19 cellular contexts compared by ENCODE assay signal in genomic region chr16:89600956-89601355, GRCh38. TPM values are rescaled to one million over a fixed set of nuclear protein-coding genes. Genes with fewer than 3 reads are reported as not detected.
"Had no signal": no experiment of that assay in that cellular context is flagged by ENCODE, and none has a peak within 500 bp of the region (broad histone marks: within the 10 kb centered on the region; RNA-seq: fewer than 3 reads in every experiment).

No MANE protein-coding gene starts in this region.

- H3K27me3 ChIP-seq: cardiac muscle cell, ovary, upper lobe of left lung had no signal

- H3K27me3 Mint-ChIP-seq: stimulated activated naive CD8-positive, alpha-beta T cell treated with anti-CD3 and anti-CD28 coated beads, Interleukin-15, Interleukin-2, amounts not matched to agents 100 ng/mL and 50 ng/mL, for 24 hours had no signal

- H3K9me3 Mint-ChIP-seq: activated naive CD4-positive, alpha-beta T cell treated with anti-CD3 and anti-CD28 coated beads for 36 hours; memory B cell; nephron; stimulated activated naive CD8-positive, alpha-beta T cell treated with anti-CD3 and anti-CD28 coated beads, Interleukin-15, Interleukin-2, amounts not matched to agents 100 ng/mL and 50 ng/mL, for 24 hours had no signal

- H3K9me3 ChIP-seq: gastroesophageal sphincter, ovary, upper lobe of left lung had no signal

- H3K27ac Mint-ChIP-seq: activated CD8-positive, alpha-beta T cell treated with anti-CD3 and anti-CD28 coated beads, Interleukin-2, amount 10 ng/mL, durations not matched to agents 7 days and 5 days; activated naive CD4-positive, alpha-beta T cell treated with anti-CD3 and anti-CD28 coated beads for 36 hours; memory B cell; stimulated activated naive CD8-positive, alpha-beta T cell treated with anti-CD3 and anti-CD28 coated beads, Interleukin-15, Interleukin-2, amounts not matched to agents 100 ng/mL and 50 ng/mL, for 24 hours had no signal

- H3K4me3 Mint-ChIP-seq: activated CD8-positive, alpha-beta T cell treated with anti-CD3 and anti-CD28 coated beads, Interleukin-2, amount 10 ng/mL, durations not matched to agents 7 days and 5 days; activated naive CD4-positive, alpha-beta T cell treated with anti-CD3 and anti-CD28 coated beads for 36 hours; memory B cell; nephron; stimulated activated naive CD8-positive, alpha-beta T cell treated with anti-CD3 and anti-CD28 coated beads, Interleukin-15, Interleukin-2, amounts not matched to agents 100 ng/mL and 50 ng/mL, for 24 hours had no signal

- H3K36me3 ChIP-seq: cardiac muscle cell, gastroesophageal sphincter, ovary, upper lobe of left lung had no signal

- H3K27ac ChIP-seq: coronary artery, gastroesophageal sphincter, ovary, upper lobe of left lung, VCaP had no signal

- ATAC-seq: activated CD8-positive, alpha-beta T cell treated with anti-CD3 and anti-CD28 coated beads, Interleukin-2, amount 10 ng/mL, durations not matched to agents 7 days and 5 days; gastroesophageal sphincter; left lobe of liver had no signal

- H3K36me3 Mint-ChIP-seq: memory B cell had no signal

- DNase-seq: activated CD4-positive, alpha-beta T cell treated with anti-CD3 and anti-CD28 coated beads for 4 hours; activated CD8-positive, alpha-beta T cell treated with anti-CD3 and anti-CD28 coated beads, Interleukin-2, amount 10 ng/mL, durations not matched to agents 7 days and 5 days; activated naive CD4-positive, alpha-beta T cell treated with anti-CD3 and anti-CD28 coated beads for 36 hours; effector CD4-positive, alpha-beta T cell; islet precursor cell; ovary; stimulated activated CD4-positive, alpha-beta T cell treated with anti-CD3 and anti-CD28 coated beads, Interleukin-15, amount 100 ng/mL, for 24 hours; stimulated activated CD4-positive, alpha-beta T cell treated with anti-CD3 and anti-CD28 coated beads, Interleukin-4, amount 100 ng/mL, for 24 hours; T-helper 9 cell; upper lobe of left lung had no signal

- H3K4me3 ChIP-seq: cardiac muscle cell, coronary artery, gastroesophageal sphincter, ovary, upper lobe of left lung had no signal

RNA-seq across cellular contexts. Expression of gene DPEP1, which starts 12.5 kb away (rescaled TPM):
- total RNA-seq: activated CD8-positive, alpha-beta T cell treated with anti-CD3 and anti-CD28 coated beads, Interleukin-2, amount 10 ng/mL, durations not matched to agents 7 days and 5 days; activated naive CD4-positive, alpha-beta T cell treated with anti-CD3 and anti-CD28 coated beads for 36 hours; skeletal muscle tissue had no signal

RNA-seq across cellular contexts. Expression of gene CPNE7, which starts 25.4 kb away (rescaled TPM):
- total RNA-seq: skeletal muscle tissue had no signal
